In the genomic region with DNA sequence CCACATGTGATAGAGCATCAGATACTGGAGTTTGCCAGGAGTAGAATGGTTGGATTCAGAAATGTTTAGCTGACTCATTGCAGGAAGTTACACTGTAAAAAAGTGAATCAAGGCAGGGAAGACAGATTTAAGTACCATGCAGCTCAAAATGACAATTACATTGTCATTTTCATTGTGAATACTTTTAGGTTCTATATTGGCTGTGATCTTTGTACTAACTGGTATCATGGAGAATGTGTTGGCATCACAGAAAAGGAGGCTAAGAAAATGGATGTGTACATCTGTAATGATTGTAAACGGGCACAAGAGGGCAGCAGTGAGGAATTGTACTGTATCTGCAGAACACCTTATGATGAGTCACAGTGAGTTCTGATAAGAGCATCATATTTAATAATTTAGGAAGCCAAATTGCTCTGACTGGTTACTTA, we compare ENCODE assay signal across 8 cellular contexts. TPM values are rescaled to one million over a fixed set of nuclear protein-coding genes. Genes with fewer than 3 reads are reported as not detected.
DNase-seq lines count a peak whose midpoint lies in the region; ATAC-seq, FAIRE-seq and TF ChIP-seq lines count a peak whose summit lies in the region.
"Not testable (repeated sequence)": the region's sequence is repeated elsewhere in the genome, so short reads cannot be mapped to it uniquely, and the experiment has no call there.

No MANE protein-coding gene starts in this region.

- not testable (repeated sequence) for H3K4me2 ChIP-seq in hepatocyte

- not testable (repeated sequence) for H4K20me1 ChIP-seq in hepatocyte (ENCODE audit: insufficient read depth, poor library complexity, severe bottlenecking)

- intact Hi-C loops in body of pancreas (cut with DNase I): not testable (repeated sequence)

- ATAC-seq in body of pancreas: peak; percentile 96

- H3K9me3 ChIP-seq in body of pancreas; hepatocyte (ENCODE audit: low read depth): not testable (repeated sequence)

- H2AFZ ChIP-seq in hepatocyte: not testable (repeated sequence)

- H3K27ac ChIP-seq in body of pancreas, hepatocyte: not testable (repeated sequence)

- FAIRE-seq in urothelium cell line (lab: Jason Lieb, UNC): not testable (repeated sequence)

- TF ChIP-seq CTCF in GM12865 (IDR thresholded peaks at IDR 0.05; ENCODE audit: insufficient read depth, low read depth, low read length, missing control alignments): peak; percentile 60
- peak; percentile 29 to 75 (median 67) for TF ChIP-seq CTCF in body of pancreas (IDR thresholded peaks at IDR 0.05)
- peak; percentile 68 for TF ChIP-seq CTCF in hepatocyte (IDR thresholded peaks at IDR 0.05; ENCODE audit: poor library complexity)
- peak; percentile 60 for TF ChIP-seq CTCF in retinal pigment epithelial cell (conservative IDR thresholded peaks at IDR 0.05; ENCODE audit: low read depth, low read length)

- peaks cover 6 to 18% of the 10 kb centered on the region in 2 donors for H3K36me3 ChIP-seq in body of pancreas (replicated peaks in 1 of 2; ENCODE audit: insufficient read depth in 1 of 2, low read depth in 2 of 2)
- H3K36me3 ChIP-seq in hepatocyte (replicated peaks; ENCODE audit: insufficient read depth, low read depth): not testable (repeated sequence)

- TF ChIP-seq POLR2A in body of pancreas (IDR thresholded peaks at IDR 0.05): not testable (repeated sequence)

- H3K27me3 ChIP-seq in body of pancreas, hepatocyte: not testable (repeated sequence)

- H3K4me3 ChIP-seq in GM12865 (ENCODE audit: low read depth, low read length); body of pancreas; hepatocyte; retinal pigment epithelial cell (ENCODE audit: low read length): not testable (repeated sequence)

- not testable (repeated sequence) for H3K79me2 ChIP-seq in hepatocyte

- H3K9me2 ChIP-seq in hepatocyte (replicated peaks; ENCODE audit: insufficient read depth): not testable (repeated sequence)

- DNase-seq in GM12865 (ENCODE audit: low read depth) (peak; percentile 71), HT1080 (ENCODE audit: low read depth) (peak; percentile 60), NCI-H774 (lab: John Stamatoyannopoulos, UW) (peak; percentile 82), body of pancreas (peak; percentile 74 to 84 (median 77)), hepatocyte (ENCODE audit: low spot score) (peak; percentile 88), urothelium cell line (ENCODE audit: low spot score) (peak; percentile 30)
- peak; percentile 70 for DNase-seq in activated CD4-positive, CD25-positive, alpha-beta regulatory T cell treated with anti-CD3 and anti-CD28 coated beads, Interleukin-2, amount 50 U/mL, for 72 hours
- not testable (repeated sequence) for DNase-seq in retinal pigment epithelial cell (ENCODE audit: low read depth)

- WGBS in body of pancreas, 2 donors: 0 to 4% methylated on average over 1 of the region's 1 CpG
- WGBS in hepatocyte (ENCODE audit: low lambda C conversion rate, missing lambda C conversion rate): 0% methylated on average over 1 of the region's 1 CpG

- H3K4me1 ChIP-seq in body of pancreas; hepatocyte (ENCODE audit: insufficient read depth): not testable (repeated sequence)

RNA-seq across cellular contexts. Expression of a gene that starts 33.1 kb away (rescaled TPM):
- total RNA-seq in HT1080 (2014; rRNA removed; shearing (Covaris generic)): 30.0 and 34.9 TPM in 2 replicates
- polyA plus RNA-seq in HT1080 (2015; cell fraction: cytosol; rRNA removed): 39.4 and 39.7 TPM in 2 replicates
- polyA plus RNA-seq in HT1080 (2015; cell fraction: nucleus; rRNA removed): 17.1 and 17.8 TPM in 2 replicates
- total RNA-seq in body of pancreas: 1 to 10 TPM; 6.0 to 6.3 TPM
- 14.9 and 16.1 TPM in 2 replicates for total RNA-seq in hepatocyte
- 12.1 and 18.9 TPM in 2 replicates for polyA plus RNA-seq in hepatocyte
